1 cellular context compared by ENCODE assay signal in the genomic region with DNA sequence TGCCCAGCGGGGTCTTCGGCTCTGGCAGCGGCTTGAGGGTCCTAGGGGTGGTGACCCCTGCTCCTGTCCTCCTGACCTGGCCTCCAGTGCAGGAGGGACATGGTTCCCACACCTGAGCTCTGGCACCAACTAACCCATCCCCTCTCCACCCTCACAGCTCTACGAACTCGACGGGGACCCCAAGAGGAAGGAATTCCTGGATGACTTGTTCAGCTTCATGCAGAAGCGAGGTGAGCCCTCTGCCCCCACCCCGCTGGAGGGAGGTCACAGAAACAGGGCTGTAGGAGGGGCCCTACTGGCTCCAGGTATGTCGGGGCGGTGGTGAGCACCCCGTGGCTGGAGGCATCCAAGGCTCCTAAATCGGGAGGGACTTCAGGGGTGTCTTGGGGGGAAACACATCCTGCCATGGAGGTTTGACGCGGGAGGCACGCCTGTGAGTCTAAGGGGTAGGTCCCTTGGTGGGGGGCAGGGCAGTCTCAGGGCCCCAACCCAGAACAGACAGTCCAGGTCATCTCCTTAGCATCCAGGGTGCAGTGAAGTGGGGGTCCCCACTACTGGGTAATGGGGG.
TF ChIP-seq lines count a peak whose summit lies in the region.

No MANE protein-coding gene starts in this region.

TF ChIP-seq in WTC11, 78 proteins besides CTCF, POLR2A, EP300 and RAD21 (continued from another document):
- TF ChIP-seq, protein P1, sequence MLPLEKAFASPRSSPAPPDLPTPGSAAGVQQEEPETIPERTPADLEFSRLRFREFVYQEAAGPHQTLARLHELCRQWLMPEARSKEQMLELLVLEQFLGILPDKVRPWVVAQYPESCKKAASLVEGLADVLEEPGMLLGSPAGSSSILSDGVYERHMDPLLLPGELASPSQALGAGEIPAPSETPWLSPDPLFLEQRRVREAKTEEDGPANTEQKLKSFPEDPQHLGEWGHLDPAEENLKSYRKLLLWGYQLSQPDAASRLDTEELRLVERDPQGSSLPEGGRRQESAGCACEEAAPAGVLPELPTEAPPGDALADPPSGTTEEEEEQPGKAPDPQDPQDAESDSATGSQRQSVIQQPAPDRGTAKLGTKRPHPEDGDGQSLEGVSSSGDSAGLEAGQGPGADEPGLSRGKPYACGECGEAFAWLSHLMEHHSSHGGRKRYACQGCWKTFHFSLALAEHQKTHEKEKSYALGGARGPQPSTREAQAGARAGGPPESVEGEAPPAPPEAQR (CRISPR knock-in tag; IDR thresholded peaks at IDR 0.05), result no peak
- TF ChIP-seq CREM (CRISPR knock-in tag; IDR thresholded peaks at IDR 0.05) (no peak), ATF3 (CRISPR knock-in tag; conservative IDR thresholded peaks at IDR 0.05) (no peak), TEAD1 (CRISPR knock-in tag; IDR thresholded peaks at IDR 0.05) (peak; percentile 96; the same call in 1 of the 2 replicates), ESRRA (CRISPR knock-in tag; IDR thresholded peaks at IDR 0.05; ENCODE audit: borderline replicate concordance) (no peak), MAX (CRISPR knock-in tag; IDR thresholded peaks at IDR 0.05) (0 out of 2 replicates have a peak, but pooled peaks have one; percentile 21), KAT7 (CRISPR knock-in tag; IDR thresholded peaks at IDR 0.05; ENCODE audit: borderline replicate concordance) (no peak), OVOL2 (CRISPR knock-in tag; IDR thresholded peaks at IDR 0.05; ENCODE audit: borderline replicate concordance) (no peak), ZNF396 (CRISPR knock-in tag; IDR thresholded peaks at IDR 0.05; ENCODE audit: borderline replicate concordance) (no peak), PRRX2 (CRISPR knock-in tag; IDR thresholded peaks at IDR 0.05) (no peak), HMGA2 (CRISPR knock-in tag; IDR thresholded peaks at IDR 0.05) (no peak), ZNF281 (CRISPR knock-in tag; IDR thresholded peaks at IDR 0.05) (no peak), GRHL2 (CRISPR knock-in tag; IDR thresholded peaks at IDR 0.05; ENCODE audit: insufficient replicate concordance, severe bottlenecking) (no peak), TEAD4 (CRISPR knock-in tag; IDR thresholded peaks at IDR 0.05) (peak; percentile 96), GTF2I (CRISPR knock-in tag; conservative IDR thresholded peaks at IDR 0.05) (peak; percentile 63; the same call in 1 of the 2 replicates), SP1 (CRISPR knock-in tag; conservative IDR thresholded peaks at IDR 0.05) (no peak), ATF1 (CRISPR knock-in tag; IDR thresholded peaks at IDR 0.05) (no peak)
- TF ChIP-seq, protein P2, sequence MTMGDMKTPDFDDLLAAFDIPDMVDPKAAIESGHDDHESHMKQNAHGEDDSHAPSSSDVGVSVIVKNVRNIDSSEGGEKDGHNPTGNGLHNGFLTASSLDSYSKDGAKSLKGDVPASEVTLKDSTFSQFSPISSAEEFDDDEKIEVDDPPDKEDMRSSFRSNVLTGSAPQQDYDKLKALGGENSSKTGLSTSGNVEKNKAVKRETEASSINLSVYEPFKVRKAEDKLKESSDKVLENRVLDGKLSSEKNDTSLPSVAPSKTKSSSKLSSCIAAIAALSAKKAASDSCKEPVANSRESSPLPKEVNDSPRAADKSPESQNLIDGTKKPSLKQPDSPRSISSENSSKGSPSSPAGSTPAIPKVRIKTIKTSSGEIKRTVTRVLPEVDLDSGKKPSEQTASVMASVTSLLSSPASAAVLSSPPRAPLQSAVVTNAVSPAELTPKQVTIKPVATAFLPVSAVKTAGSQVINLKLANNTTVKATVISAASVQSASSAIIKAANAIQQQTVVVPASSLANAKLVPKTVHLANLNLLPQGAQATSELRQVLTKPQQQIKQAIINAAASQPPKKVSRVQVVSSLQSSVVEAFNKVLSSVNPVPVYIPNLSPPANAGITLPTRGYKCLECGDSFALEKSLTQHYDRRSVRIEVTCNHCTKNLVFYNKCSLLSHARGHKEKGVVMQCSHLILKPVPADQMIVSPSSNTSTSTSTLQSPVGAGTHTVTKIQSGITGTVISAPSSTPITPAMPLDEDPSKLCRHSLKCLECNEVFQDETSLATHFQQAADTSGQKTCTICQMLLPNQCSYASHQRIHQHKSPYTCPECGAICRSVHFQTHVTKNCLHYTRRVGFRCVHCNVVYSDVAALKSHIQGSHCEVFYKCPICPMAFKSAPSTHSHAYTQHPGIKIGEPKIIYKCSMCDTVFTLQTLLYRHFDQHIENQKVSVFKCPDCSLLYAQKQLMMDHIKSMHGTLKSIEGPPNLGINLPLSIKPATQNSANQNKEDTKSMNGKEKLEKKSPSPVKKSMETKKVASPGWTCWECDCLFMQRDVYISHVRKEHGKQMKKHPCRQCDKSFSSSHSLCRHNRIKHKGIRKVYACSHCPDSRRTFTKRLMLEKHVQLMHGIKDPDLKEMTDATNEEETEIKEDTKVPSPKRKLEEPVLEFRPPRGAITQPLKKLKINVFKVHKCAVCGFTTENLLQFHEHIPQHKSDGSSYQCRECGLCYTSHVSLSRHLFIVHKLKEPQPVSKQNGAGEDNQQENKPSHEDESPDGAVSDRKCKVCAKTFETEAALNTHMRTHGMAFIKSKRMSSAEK (CRISPR knock-in tag; IDR thresholded peaks at IDR 0.05; ENCODE audit: borderline replicate concordance), result no peak
